In genomic region chr6:127811939-127812338, GRCh38 we compare ENCODE assay signal across 21 cellular contexts.
DNase-seq lines count a peak whose midpoint lies in the region; ATAC-seq and TF ChIP-seq lines count a peak whose summit lies in the region.
"Had no signal": no experiment of that assay in that cellular context is flagged by ENCODE, and none has a peak within 500 bp of the region (broad histone marks: within the 10 kb centered on the region; RNA-seq: fewer than 3 reads in every experiment).

No MANE protein-coding gene starts in this region.

- ATAC-seq in DND-41 (ENCODE audit: insufficient read depth, low read depth) (0 out of 3 replicates have a peak, but pooled peaks have one; percentile 19), GM19395 (IDR thresholded peaks at IDR 0.05; ENCODE audit: unreplicated experiment) (no peak), GM19467 (IDR thresholded peaks at IDR 0.05; ENCODE audit: unreplicated experiment) (no peak), GM18861 (IDR thresholded peaks at IDR 0.05; ENCODE audit: unreplicated experiment) (no peak)
- ATAC-seq in naive thymus-derived CD4-positive, alpha-beta T cell = no peak
- ATAC-seq: heart right ventricle, natural killer cell, pancreas, WTC11 had no signal

- POLR2A ChIA-PET in activated CD4-positive, alpha-beta memory T cell treated with anti-CD3 and anti-CD28 coated beads for 36 hours (lab: Charles Lee) = interaction anchor here (0.9 kb wide), 1 partner anchor 8 kb away, joined by 4 read pairs; no protein-coding TSS in a partner anchor
- POLR2A ChIA-PET in activated CD4-positive, alpha-beta memory T cell treated with anti-CD3 and anti-CD28 coated beads, Interleukin-2, amount 10 ng/mL, durations not matched to agents 7 days and 5 days (lab: Charles Lee) = no interaction called here
- POLR2A ChIA-PET in naive thymus-derived CD4-positive, alpha-beta T cell (lab: Charles Lee) = interaction anchor here (0.8 to 1.4 kb wide), 2 partner anchors 12 to 26 kb away, joined by 3 read pairs; no protein-coding TSS in a partner anchor

- DNase-seq in activated CD4-positive, alpha-beta memory T cell treated with anti-CD3 and anti-CD28 coated beads for 36 hours = peak; percentile 30
- DNase-seq in activated CD4-positive, alpha-beta memory T cell treated with anti-CD3 and anti-CD28 coated beads, Interleukin-2, amount 10 ng/mL, durations not matched to agents 7 days and 5 days = no peak
- DNase-seq in DND-41 = no peak
- peak; percentile 96 for DNase-seq in NCI-H69 (lab: John Stamatoyannopoulos, UW)
- DNase-seq in naive thymus-derived CD4-positive, alpha-beta T cell = no peak
- DNase-seq: activated effector memory CD4-positive, alpha-beta T cell treated with anti-CD3 and anti-CD28 coated beads, Interleukin-2, amount 50 U/mL, for 16 hours; Calu3; GDM1; heart right ventricle; natural killer cell; NCI-H345; pancreas; Right ventricle myocardium superior; stimulated activated CD4-positive, alpha-beta T cell treated with anti-CD3 and anti-CD28 coated beads, Interleukin-2, amount 100 ng/mL, for 24 hours had no signal

- H3K27me3 Mint-ChIP-seq in activated CD4-positive, alpha-beta memory T cell treated with anti-CD3 and anti-CD28 coated beads for 36 hours = no peaks in the 10 kb centered on the region
- H3K27me3 Mint-ChIP-seq in activated CD4-positive, alpha-beta memory T cell treated with anti-CD3 and anti-CD28 coated beads, Interleukin-2, amount 10 ng/mL, durations not matched to agents 7 days and 5 days = no peaks in the 10 kb centered on the region
- no peaks in the 10 kb centered on the region for H3K27me3 Mint-ChIP-seq in naive thymus-derived CD4-positive, alpha-beta T cell

- H3K4me3 ChIP-seq in DND-41 (ENCODE audit: low read depth in 1 of 2, low read length in 2 of 2) = no peak overlapping the region
- no peak overlapping the region for H3K4me3 ChIP-seq in naive thymus-derived CD4-positive, alpha-beta T cell (ENCODE audit: low read length)
- H3K4me3 ChIP-seq: ascending aorta, heart right ventricle, pancreas, suprapubic skin had no signal

- peaks cover 8% of the 10 kb centered on the region for H3K36me3 Mint-ChIP-seq in activated CD4-positive, alpha-beta memory T cell treated with anti-CD3 and anti-CD28 coated beads for 36 hours
- H3K36me3 Mint-ChIP-seq in activated CD4-positive, alpha-beta memory T cell treated with anti-CD3 and anti-CD28 coated beads, Interleukin-2, amount 10 ng/mL, durations not matched to agents 7 days and 5 days (ENCODE audit: low read depth) = peaks cover 86% of the 10 kb centered on the region
- H3K36me3 Mint-ChIP-seq in naive thymus-derived CD4-positive, alpha-beta T cell = peaks cover 17 to 78% (median 60%) of the 10 kb centered on the region in 5 donors
- H3K36me3 Mint-ChIP-seq: memory B cell, natural killer cell, WTC11 had no signal

- H3K9me3 ChIP-seq in DND-41 (ENCODE audit: insufficient read depth, low read length, severe bottlenecking) = no peaks in the 10 kb centered on the region
- H3K9me3 ChIP-seq in naive thymus-derived CD4-positive, alpha-beta T cell (ENCODE audit: control insufficient read depth in 2 of 3, low read length in 3 of 3) = no peaks in the 10 kb centered on the region
- H3K9me3 ChIP-seq: ascending aorta, heart right ventricle, pancreas, suprapubic skin had no signal

- no peaks in the 10 kb centered on the region for H4K20me1 ChIP-seq in DND-41 (ENCODE audit: insufficient read depth, low read length)

- H3K4me1 ChIP-seq in DND-41 (ENCODE audit: insufficient read depth, low read length) = no peaks in the 10 kb centered on the region
- peaks cover 36 to 60% of the 10 kb centered on the region in 2 donors for H3K4me1 ChIP-seq in naive thymus-derived CD4-positive, alpha-beta T cell (ENCODE audit: control insufficient read depth in 2 of 2, insufficient read depth in 2 of 2, low read length in 2 of 2)
- H3K4me1 ChIP-seq: ascending aorta, heart right ventricle, pancreas, suprapubic skin had no signal

- no peaks in the 10 kb centered on the region for H3K79me2 ChIP-seq in DND-41 (ENCODE audit: insufficient read depth, low read length)

- no peak overlapping the region for H3K27ac Mint-ChIP-seq in activated CD4-positive, alpha-beta memory T cell treated with anti-CD3 and anti-CD28 coated beads for 36 hours
- H3K27ac Mint-ChIP-seq in activated CD4-positive, alpha-beta memory T cell treated with anti-CD3 and anti-CD28 coated beads, Interleukin-2, amount 10 ng/mL, durations not matched to agents 7 days and 5 days = no peak overlapping the region
- H3K27ac Mint-ChIP-seq in naive thymus-derived CD4-positive, alpha-beta T cell = peak overlapping the region in 8 of 9 donors; percentile 30 to 83 (median 58)
- H3K27ac Mint-ChIP-seq: memory B cell, natural killer cell, WTC11 had no signal

- H2AFZ ChIP-seq in DND-41 (ENCODE audit: low read depth, low read length) = no peak overlapping the region

- intact Hi-C loops in activated CD4-positive, alpha-beta memory T cell treated with anti-CD3 and anti-CD28 coated beads for 36 hours (cut with micrococcal nuclease) = loop anchor here (2.0 to 5.0 kb wide), 2 partner anchors 75 to 95 kb away; no protein-coding TSS in a partner anchor
- intact Hi-C loops in naive thymus-derived CD4-positive, alpha-beta T cell (cut with micrococcal nuclease) = loop anchor here in 1 of 2 donors (1.0 to 5.0 kb wide), 2 partner anchors 9 to 35 kb away; no protein-coding TSS in a partner anchor

- no peak for TF ChIP-seq CTCF in DND-41 (IDR thresholded peaks at IDR 0.05; ENCODE audit: borderline replicate concordance, extremely low read depth, low read length, poor library complexity, severe bottlenecking)

- H3K4me1 Mint-ChIP-seq in activated CD4-positive, alpha-beta memory T cell treated with anti-CD3 and anti-CD28 coated beads for 36 hours (ENCODE audit: low read depth) = peaks cover 87% of the 10 kb centered on the region
- H3K4me1 Mint-ChIP-seq in activated CD4-positive, alpha-beta memory T cell treated with anti-CD3 and anti-CD28 coated beads, Interleukin-2, amount 10 ng/mL, durations not matched to agents 7 days and 5 days = peaks cover 22% of the 10 kb centered on the region
- peaks cover 49 to 99% (median 93%) of the 10 kb centered on the region in 7 donors for H3K4me1 Mint-ChIP-seq in naive thymus-derived CD4-positive, alpha-beta T cell
- H3K4me1 Mint-ChIP-seq: memory B cell, natural killer cell had no signal

- H3K9me3 Mint-ChIP-seq in activated CD4-positive, alpha-beta memory T cell treated with anti-CD3 and anti-CD28 coated beads for 36 hours = no peaks in the 10 kb centered on the region
- no peaks in the 10 kb centered on the region for H3K9me3 Mint-ChIP-seq in activated CD4-positive, alpha-beta memory T cell treated with anti-CD3 and anti-CD28 coated beads, Interleukin-2, amount 10 ng/mL, durations not matched to agents 7 days and 5 days
- H3K9me3 Mint-ChIP-seq in naive thymus-derived CD4-positive, alpha-beta T cell = peaks cover 0 to 12% (median 0%) of the 10 kb centered on the region in 11 donors
- H3K9me3 Mint-ChIP-seq: memory B cell, WTC11 had no signal

- no peak overlapping the region for H3K4me2 ChIP-seq in DND-41 (ENCODE audit: insufficient read depth, low read length)

- no peak overlapping the region for H3K27ac ChIP-seq in DND-41 (ENCODE audit: low read length)
- no peak overlapping the region for H3K27ac ChIP-seq in naive thymus-derived CD4-positive, alpha-beta T cell (ENCODE audit: low read depth, low read length)
- H3K27ac ChIP-seq: ascending aorta, heart right ventricle, pancreas, suprapubic skin had no signal

- peak overlapping the region; percentile 20 for H3K4me3 Mint-ChIP-seq in activated CD4-positive, alpha-beta memory T cell treated with anti-CD3 and anti-CD28 coated beads for 36 hours
- no peak overlapping the region for H3K4me3 Mint-ChIP-seq in activated CD4-positive, alpha-beta memory T cell treated with anti-CD3 and anti-CD28 coated beads, Interleukin-2, amount 10 ng/mL, durations not matched to agents 7 days and 5 days
- peak overlapping the region in 8 of 10 donors; percentile 7 to 60 (median 34) for H3K4me3 Mint-ChIP-seq in naive thymus-derived CD4-positive, alpha-beta T cell
- H3K4me3 Mint-ChIP-seq: memory B cell, natural killer cell, WTC11 had no signal

- no peaks in the 10 kb centered on the region for H3K36me3 ChIP-seq in DND-41 (ENCODE audit: insufficient read depth, low read length)
- peaks cover 0 to 8% (median 3%) of the 10 kb centered on the region in 3 experiments for H3K36me3 ChIP-seq in naive thymus-derived CD4-positive, alpha-beta T cell (ENCODE audit: control insufficient read depth in 2 of 3, insufficient read depth in 3 of 3, low read length in 3 of 3)
- H3K36me3 ChIP-seq: ascending aorta, heart right ventricle, pancreas, suprapubic skin had no signal

- no peak overlapping the region for H3K9ac ChIP-seq in DND-41 (ENCODE audit: low read depth, low read length)

- CTCF ChIA-PET in activated CD4-positive, alpha-beta memory T cell treated with anti-CD3 and anti-CD28 coated beads for 36 hours (lab: Charles Lee) = interaction anchor here (0.6 to 1.4 kb wide), 3 partner anchors 26 to 1122 kb away, joined by 3 read pairs; no protein-coding TSS in a partner anchor
- CTCF ChIA-PET in activated CD4-positive, alpha-beta memory T cell treated with anti-CD3 and anti-CD28 coated beads, Interleukin-2, amount 10 ng/mL, durations not matched to agents 7 days and 5 days (lab: Charles Lee) = no interaction called here
- CTCF ChIA-PET in naive thymus-derived CD4-positive, alpha-beta T cell (lab: Charles Lee) = no interaction called here

- no peaks in the 10 kb centered on the region for H3K27me3 ChIP-seq in DND-41 (ENCODE audit: insufficient read depth, low read length, poor library complexity)
- no peaks in the 10 kb centered on the region for H3K27me3 ChIP-seq in naive thymus-derived CD4-positive, alpha-beta T cell (ENCODE audit: control insufficient read depth in 2 of 2, insufficient read depth in 2 of 2, low read length in 2 of 2)
- H3K27me3 ChIP-seq: ascending aorta, pancreas, suprapubic skin had no signal

Comparison
In these comparisons a context has a peak if more than half of its experiments do, and no peak if none do; other contexts are left out.
1. DNase-seq: peak in activated CD4-positive, alpha-beta memory T cell treated with anti-CD3 and anti-CD28 coated beads for 36 hours (single experiment) and NCI-H69 (single experiment); none in activated CD4-positive, alpha-beta memory T cell treated with anti-CD3 and anti-CD28 coated beads, Interleukin-2, amount 10 ng/mL, durations not matched to agents 7 days and 5 days (single experiment), DND-41 (single experiment) and naive thymus-derived CD4-positive, alpha-beta T cell (0 of 9).
2. H3K27ac Mint-ChIP-seq: peak in naive thymus-derived CD4-positive, alpha-beta T cell (8 of 9); none in activated CD4-positive, alpha-beta memory T cell treated with anti-CD3 and anti-CD28 coated beads for 36 hours (single experiment) and activated CD4-positive, alpha-beta memory T cell treated with anti-CD3 and anti-CD28 coated beads, Interleukin-2, amount 10 ng/mL, durations not matched to agents 7 days and 5 days (single experiment).